1 cellular context compared by ENCODE assay signal in genomic region chr4:4693755-4694295, GRCh38.
TF ChIP-seq lines count a peak whose summit lies in the region.

No MANE protein-coding gene starts in this region.

TF ChIP-seq in WTC11, 78 proteins besides CTCF, POLR2A, EP300 and RAD21 (continued from another document):
- TF ChIP-seq ZNF281 (CRISPR knock-in tag; IDR thresholded peaks at IDR 0.05) (no peak), CBFB (CRISPR knock-in tag; IDR thresholded peaks at IDR 0.05; ENCODE audit: low read depth) (no peak), PRDM15 (CRISPR knock-in tag; IDR thresholded peaks at IDR 0.05) (no peak)
